8 cellular contexts compared by ENCODE assay signal in genomic region chr10:44974628-44975431, GRCh38. TPM values are rescaled to one million over a fixed set of nuclear protein-coding genes. Genes with fewer than 3 reads are reported as not detected.
DNase-seq lines count a peak whose midpoint lies in the region; ATAC-seq, FAIRE-seq and TF ChIP-seq lines count a peak whose summit lies in the region.

No MANE protein-coding gene starts in this region.

- intact Hi-C loops in A673 (cut with micrococcal nuclease; ENCODE audit: unreplicated experiment): loop anchor here (5.0 to 10.0 kb wide), 2 partner anchors 43 to 1300 kb away; no protein-coding TSS in a partner anchor
- intact Hi-C loops in endothelial cell of umbilical vein (cut with micrococcal nuclease): loop anchor here (1.0 to 10.0 kb wide), 5 partner anchors 16 to 1300 kb away; partner anchors contain the start of gene RASSF4

- no peaks in the 10 kb centered on the region for H3K79me2 ChIP-seq in endothelial cell of umbilical vein (ENCODE audit: control insufficient read depth, insufficient read depth, low read length)

- CTCF ChIA-PET in A673 (lab: Charles Lee): interaction anchor here (0.9 kb wide), 1 partner anchor 64 kb away, joined by 4 read pairs; no protein-coding TSS in a partner anchor
- CTCF ChIA-PET in endothelial cell of umbilical vein (lab: Charles Lee): interaction anchor here (1.0 to 2.3 kb wide), 8 partner anchors 8 to 42 kb away, joined by 3 to 30 read pairs (median 8); no protein-coding TSS in a partner anchor

- H3K27me3 ChIP-seq in A673 (replicated peaks; ENCODE audit: insufficient read depth, low read depth, low read length, poor library complexity): no peaks in the 10 kb centered on the region
- no peaks in the 10 kb centered on the region for H3K27me3 ChIP-seq in endothelial cell of umbilical vein (ENCODE audit: control insufficient read depth in 2 of 2, insufficient read depth in 2 of 2, low read length in 2 of 2)

- H3K4me3 ChIP-seq in A673 (ENCODE audit: low read depth, low read length, poor library complexity, severe bottlenecking) (peak overlapping the region; percentile 50), endothelial cell of umbilical vein (replicated peaks in 1 of 3; ENCODE audit: insufficient read depth in 1 of 3, low read depth in 1 of 3, low read length in 3 of 3) (peak overlapping the region in 2 of 3 experiments; percentile 22 to 48)

- H3K9me3 ChIP-seq in A673 (ENCODE audit: low read depth, low read length, poor library complexity, severe bottlenecking): no peaks in the 10 kb centered on the region
- no peaks in the 10 kb centered on the region for H3K9me3 ChIP-seq in endothelial cell of umbilical vein (replicated peaks; ENCODE audit: control insufficient read depth, insufficient read depth, low read length)

- TF ChIP-seq CTCF in A673 (conservative IDR thresholded peaks at IDR 0.05; ENCODE audit: low read depth, low read length) (peak; percentile 76), endothelial cell of umbilical vein (IDR thresholded peaks at IDR 0.05; ENCODE audit: extremely low read depth in 1 of 2, insufficient read depth in 1 of 2, low read depth in 1 of 2, low read length in 2 of 2) (peak; percentile 81 to 95)

- BruUV-seq in A673 (replicated peaks; lab: Mats Ljungman, UMichigan) (no TSS peak), endothelial cell of umbilical vein (replicated peaks; lab: Mats Ljungman, UMichigan) (no TSS peak)

- POLR2A ChIA-PET in A673 (lab: Charles Lee; ENCODE audit: low non-redundant PET) (no interaction called here), endothelial cell of umbilical vein (lab: Charles Lee) (interaction anchor here (1.2 to 1.7 kb wide), 4 partner anchors 20 to 29 kb away, joined by 4 to 12 read pairs (median 8); no protein-coding TSS in a partner anchor)

- dilution Hi-C loops in endothelial cell of umbilical vein (cut with MboI; ENCODE audit: extremely low pct_ligation_motif_present, low sequenced_read_pairs): no loop called here

- H2AFZ ChIP-seq in endothelial cell of umbilical vein (ENCODE audit: low read depth, low read length): peak overlapping the region; percentile 95

- H3K9ac ChIP-seq in endothelial cell of umbilical vein (replicated peaks; ENCODE audit: extremely low read depth, insufficient read depth, low read length): peak overlapping the region; percentile 68

- H3K27ac ChIP-seq in A673 (ENCODE audit: low read depth, low read length, poor library complexity, severe bottlenecking) (peak overlapping the region; percentile 65), endothelial cell of umbilical vein (ENCODE audit: insufficient read depth, low read depth, low read length) (peak overlapping the region; percentile 60)

- ATAC-seq in HG02885 (IDR thresholded peaks at IDR 0.05; ENCODE audit: poor library complexity, unreplicated experiment): peak; percentile 84

- peaks cover 31% of the 10 kb centered on the region for H3K4me1 ChIP-seq in A673 (ENCODE audit: insufficient read depth, low read length, poor library complexity, severe bottlenecking)
- H3K4me1 ChIP-seq in endothelial cell of umbilical vein (ENCODE audit: control insufficient read depth, extremely low read depth, insufficient read depth, low read length): peaks cover 20% of the 10 kb centered on the region

- no peaks in the 10 kb centered on the region for H3K9me1 ChIP-seq in endothelial cell of umbilical vein (replicated peaks; ENCODE audit: control insufficient read depth, extremely low read depth, insufficient read depth, low read length)

- FAIRE-seq in GM18507 (lab: Jason Lieb, UNC): peak; percentile 64
- FAIRE-seq in endothelial cell of umbilical vein (lab: Jason Lieb, UNC): peak; percentile 85

- peak overlapping the region; percentile 66 for H3K4me2 ChIP-seq in endothelial cell of umbilical vein (ENCODE audit: insufficient read depth, low read length)

- DNase-seq in A673 (ENCODE audit: low spot score) (peak; percentile 68), GM18507 (ENCODE audit: extremely low spot score, insufficient read length, low read depth) (peak; percentile 62), NCI-H748 (lab: John Stamatoyannopoulos, UW; ENCODE audit: unreplicated experiment) (peak; percentile 63), endothelial cell of umbilical vein (ENCODE audit: low read depth, low spot score) (peak; percentile 90), midbrain (lab: John Stamatoyannopoulos, UW) (peak; percentile 61)
- peak; percentile 91 for DNase-seq in activated CD8-positive, alpha-beta memory T cell treated with anti-CD3 and anti-CD28 coated beads, Interleukin-2, amount 50 U/mL, for 48 hours
- peak; percentile 32 for DNase-seq in stimulated activated CD8-positive, alpha-beta memory T cell treated with anti-CD3 and anti-CD28 coated beads, Interleukin-7, amount 100 ng/mL, for 24 hours (ENCODE audit: low read depth)

- peak; percentile 60 for TF ChIP-seq POLR2A in endothelial cell of umbilical vein (IDR thresholded peaks at IDR 0.05; ENCODE audit: low read depth, low read length)

- H3K36me3 ChIP-seq in A673 (ENCODE audit: insufficient read depth, low read length, poor library complexity, severe bottlenecking): no peaks in the 10 kb centered on the region
- peaks cover 0 to 11% of the 10 kb centered on the region in 2 experiments for H3K36me3 ChIP-seq in endothelial cell of umbilical vein (ENCODE audit: control insufficient read depth in 2 of 2, extremely low read depth in 1 of 2, insufficient read depth in 2 of 2, low read length in 2 of 2)

- no peaks in the 10 kb centered on the region for H4K20me1 ChIP-seq in endothelial cell of umbilical vein (replicated peaks; ENCODE audit: control insufficient read depth, extremely low read depth, insufficient read depth, low read length)

TF ChIP-seq in endothelial cell of umbilical vein, 7 proteins besides CTCF, POLR2A, EP300 and RAD21:
- TF ChIP-seq POLR2AphosphoS5 (IDR thresholded peaks at IDR 0.05; ENCODE audit: insufficient read depth, low read depth, low read length): peak; percentile 62
- no peak for TF ChIP-seq FOS (IDR thresholded peaks at IDR 0.05; ENCODE audit: borderline replicate concordance, insufficient read depth, low read length)
- TF ChIP-seq JUN (IDR thresholded peaks at IDR 0.05; ENCODE audit: borderline replicate concordance, insufficient read depth, insufficient read length, low read depth): no peak

RNA-seq across cellular contexts. Expression of gene DEPP1, which starts 3.8 kb away (rescaled TPM):
- total RNA-seq in A673 (2021) (0.54 and 1.1 TPM in 2 replicates), endothelial cell of umbilical vein (318 and 364 TPM in 2 replicates)
- 849 and 951 TPM in 2 replicates for polyA plus RNA-seq in endothelial cell of umbilical vein
- 584 and 653 TPM in 2 replicates for polyA plus RNA-seq in endothelial cell of umbilical vein (2011; cell fraction: cytosol; rRNA removed)
- 548 and 602 TPM in 2 replicates for polyA plus RNA-seq in endothelial cell of umbilical vein (2011; cell fraction: nucleus; rRNA removed)
- 130 and 295 TPM in 2 replicates for polyA plus RNA-seq in endothelial cell of umbilical vein (2012)
- 607 and 685 TPM in 2 replicates for polyA minus RNA-seq in endothelial cell of umbilical vein
- 0.72 TPM for polyA minus RNA-seq in endothelial cell of umbilical vein (2011; cell fraction: cytosol; rRNA and poly(A)+ RNA removed)
- 400 and 512 TPM in 2 replicates for polyA minus RNA-seq in endothelial cell of umbilical vein (2011; cell fraction: nucleus; rRNA and poly(A)+ RNA removed)

RNA-seq across cellular contexts. Expression of gene RASSF4, which starts 15.2 kb away (rescaled TPM):
- total RNA-seq in A673 (2021) (0.71 and 1.6 TPM in 2 replicates), endothelial cell of umbilical vein (4.6 and 7.6 TPM in 2 replicates)
- 8.2 and 9.8 TPM in 2 replicates for polyA plus RNA-seq in endothelial cell of umbilical vein
- 3.9 and 4.8 TPM in 2 replicates for polyA plus RNA-seq in endothelial cell of umbilical vein (2011; cell fraction: cytosol; rRNA removed)
- 20.5 and 26.4 TPM in 2 replicates for polyA plus RNA-seq in endothelial cell of umbilical vein (2011; cell fraction: nucleus; rRNA removed)
- 1.8 and 3.8 TPM in 2 replicates for polyA plus RNA-seq in endothelial cell of umbilical vein (2012)
- polyA minus RNA-seq in endothelial cell of umbilical vein: 9.4 and 13.4 TPM in 2 replicates
- polyA minus RNA-seq in endothelial cell of umbilical vein (2011; cell fraction: cytosol; rRNA and poly(A)+ RNA removed): not detected
- 17.1 and 20.6 TPM in 2 replicates for polyA minus RNA-seq in endothelial cell of umbilical vein (2011; cell fraction: nucleus; rRNA and poly(A)+ RNA removed)

RNA-seq across cellular contexts. Expression of gene ZNF22, which starts 25.9 kb away (rescaled TPM):
- total RNA-seq in A673 (2021) (41.8 and 42.1 TPM in 2 replicates), endothelial cell of umbilical vein (45.0 and 48.7 TPM in 2 replicates)
- 15.3 and 21.0 TPM in 2 replicates for polyA plus RNA-seq in endothelial cell of umbilical vein
- polyA plus RNA-seq in endothelial cell of umbilical vein (2011; cell fraction: cytosol; rRNA removed): 24.1 and 26.7 TPM in 2 replicates
- 15.9 and 19.0 TPM in 2 replicates for polyA plus RNA-seq in endothelial cell of umbilical vein (2011; cell fraction: nucleus; rRNA removed)
- 34.7 and 37.6 TPM in 2 replicates for polyA plus RNA-seq in endothelial cell of umbilical vein (2012)
- polyA minus RNA-seq in endothelial cell of umbilical vein: 7.6 and 9.0 TPM in 2 replicates
- polyA minus RNA-seq in endothelial cell of umbilical vein (2011; cell fraction: cytosol; rRNA and poly(A)+ RNA removed): not detected
- 11.7 and 15.4 TPM in 2 replicates for polyA minus RNA-seq in endothelial cell of umbilical vein (2011; cell fraction: nucleus; rRNA and poly(A)+ RNA removed)

Comparison
In these comparisons a context has a peak if more than half of its experiments do, and no peak if none do; other contexts are left out.
1. Peak in every context shown above with its lines: DNase-seq, ATAC-seq, H3K4me3 ChIP-seq and H3K27ac ChIP-seq.
2. DNase-seq: peak in every context shown above with its lines; median percentile 91 in activated CD8-positive, alpha-beta memory T cell treated with anti-CD3 and anti-CD28 coated beads, Interleukin-2, amount 50 U/mL, for 48 hours; 90 in endothelial cell of umbilical vein; 68 in A673; 63 in NCI-H748; 62 in GM18507; 61 in midbrain; 32 in stimulated activated CD8-positive, alpha-beta memory T cell treated with anti-CD3 and anti-CD28 coated beads, Interleukin-7, amount 100 ng/mL, for 24 hours.
3. RNA of gene DEPP1, which starts 3.8 kb away (total RNA-seq): 318 to 364 TPM in endothelial cell of umbilical vein; 0.54 to 1.1 TPM in A673; every median in the first group is over 100 times any median in the second.